ENCODE assay signal across 27 cellular contexts in genomic region chr7:28133872-28134271, GRCh38. TPM values are rescaled to one million over a fixed set of nuclear protein-coding genes. Genes with fewer than 3 reads are reported as not detected.
DNase-seq lines count a peak whose midpoint lies in the region; ATAC-seq and TF ChIP-seq lines count a peak whose summit lies in the region.
"Had no signal": no experiment of that assay in that cellular context is flagged by ENCODE, and none has a peak within 500 bp of the region (broad histone marks: within the 10 kb centered on the region; RNA-seq: fewer than 3 reads in every experiment).

No MANE protein-coding gene starts in this region.

- no peaks in the 10 kb centered on the region for H3K36me3 ChIP-seq in CD4-positive, CD25-positive, alpha-beta regulatory T cell (ENCODE audit: control insufficient read depth, insufficient read depth, low read length)

- no peaks in the 10 kb centered on the region for H3K27me3 Mint-ChIP-seq in CD4-positive, CD25-positive, alpha-beta regulatory T cell
- H3K27me3 Mint-ChIP-seq in activated T-helper 17 cell treated with anti-CD3 and anti-CD28 coated beads, Interleukin-2, amount 50 U/mL, for 72 hours = no peaks in the 10 kb centered on the region
- H3K27me3 Mint-ChIP-seq in natural killer cell (ENCODE audit: low read depth in 2 of 2) = no peaks in the 10 kb centered on the region
- H3K27me3 Mint-ChIP-seq in stimulated activated naive B cell treated with anti-CD40 and anti-IgM and Interleukin-4, amounts not matched to agents 10 μg/mL and 1 μg/mL and 100 μg/mL, for 72 hours = no peaks in the 10 kb centered on the region
- H3K27me3 Mint-ChIP-seq: CD8-positive, alpha-beta memory T cell had no signal

- intact Hi-C loops in natural killer cell (cut with micrococcal nuclease) = no loop called here

- POLR2A ChIA-PET in RWPE1 (lab: Yijun Ruan, JAX; ENCODE audit: low non-redundant PET) = no interaction called here

- peak overlapping the region in 2 of 3 donors; percentile 5 to 22 for H3K27ac Mint-ChIP-seq in CD4-positive, CD25-positive, alpha-beta regulatory T cell
- H3K27ac Mint-ChIP-seq in activated T-helper 17 cell treated with anti-CD3 and anti-CD28 coated beads, Interleukin-2, amount 50 U/mL, for 72 hours = peak overlapping the region; percentile 78
- peak overlapping the region; percentile 57 to 81 for H3K27ac Mint-ChIP-seq in natural killer cell
- H3K27ac Mint-ChIP-seq in stimulated activated naive B cell treated with anti-CD40 and anti-IgM and Interleukin-4, amounts not matched to agents 10 μg/mL and 1 μg/mL and 100 μg/mL, for 72 hours = peak overlapping the region; percentile 20
- H3K27ac Mint-ChIP-seq: CD8-positive, alpha-beta memory T cell had no signal

- no peak for TF ChIP-seq CTCF in natural killer cell (IDR thresholded peaks at IDR 0.05)
- TF ChIP-seq CTCF in RWPE1 (conservative IDR thresholded peaks at IDR 0.05; ENCODE audit: low read depth) = no peak

- peak overlapping the region; percentile 13 for H3K4me3 ChIP-seq in CD4-positive, CD25-positive, alpha-beta regulatory T cell (ENCODE audit: low read depth, low read length)
- H3K4me3 ChIP-seq: GM12878 had no signal

- peaks cover 31 to 47% (median 45%) of the 10 kb centered on the region in 4 donors for H3K4me1 Mint-ChIP-seq in CD4-positive, CD25-positive, alpha-beta regulatory T cell
- peaks cover 30% of the 10 kb centered on the region for H3K4me1 Mint-ChIP-seq in activated T-helper 17 cell treated with anti-CD3 and anti-CD28 coated beads, Interleukin-2, amount 50 U/mL, for 72 hours
- peaks cover 69 to 88% of the 10 kb centered on the region in 2 donors for H3K4me1 Mint-ChIP-seq in natural killer cell
- peaks cover 45 to 49% of the 10 kb centered on the region in 2 donors for H3K4me1 Mint-ChIP-seq in stimulated activated naive B cell treated with anti-CD40 and anti-IgM and Interleukin-4, amounts not matched to agents 10 μg/mL and 1 μg/mL and 100 μg/mL, for 72 hours

- CTCF ChIA-PET in RWPE1 (lab: Yijun Ruan, JAX) = interaction anchor here (0.6 kb wide), 1 partner anchor 503 kb away, joined by 3 read pairs; no protein-coding TSS in a partner anchor

- no peak overlapping the region for H3K27ac ChIP-seq in CD4-positive, CD25-positive, alpha-beta regulatory T cell (ENCODE audit: insufficient read depth, low read length, poor library complexity, severe bottlenecking)
- no peak overlapping the region for H3K27ac ChIP-seq in RWPE1

- no peak for ATAC-seq in CD4-positive, CD25-positive, alpha-beta regulatory T cell (ENCODE audit: low read depth in 2 of 2)
- no peak for ATAC-seq in activated T-helper 17 cell treated with anti-CD3 and anti-CD28 coated beads, Interleukin-2, amount 50 U/mL, for 72 hours (replicated peaks)
- ATAC-seq in natural killer cell (peak; percentile 47 to 78 (median 59)), HG03520 (IDR thresholded peaks at IDR 0.05; ENCODE audit: unreplicated experiment) (no peak)
- ATAC-seq in stimulated activated naive B cell treated with anti-CD40 and anti-IgM and Interleukin-4, amounts not matched to agents 10 μg/mL and 1 μg/mL and 100 μg/mL, for 72 hours (replicated peaks) = no peak
- ATAC-seq: GM12878, HCT116, Panc1 had no signal

- no peaks in the 10 kb centered on the region for H3K27me3 ChIP-seq in CD4-positive, CD25-positive, alpha-beta regulatory T cell (ENCODE audit: control insufficient read depth, insufficient read depth, low read length)

- peaks cover 6% of the 10 kb centered on the region for H3K36me3 Mint-ChIP-seq in CD4-positive, CD25-positive, alpha-beta regulatory T cell
- peaks cover 4% of the 10 kb centered on the region for H3K36me3 Mint-ChIP-seq in activated T-helper 17 cell treated with anti-CD3 and anti-CD28 coated beads, Interleukin-2, amount 50 U/mL, for 72 hours (ENCODE audit: low read depth)
- H3K36me3 Mint-ChIP-seq in natural killer cell = no peaks in the 10 kb centered on the region
- peaks cover 9 to 18% of the 10 kb centered on the region in 2 donors for H3K36me3 Mint-ChIP-seq in stimulated activated naive B cell treated with anti-CD40 and anti-IgM and Interleukin-4, amounts not matched to agents 10 μg/mL and 1 μg/mL and 100 μg/mL, for 72 hours

- H3K9me3 ChIP-seq in CD4-positive, CD25-positive, alpha-beta regulatory T cell (ENCODE audit: control insufficient read depth in 2 of 2, low read length in 2 of 2) = no peaks in the 10 kb centered on the region
- H3K9me3 ChIP-seq: SK-N-SH had no signal

- peaks cover 51% of the 10 kb centered on the region for H3K4me1 ChIP-seq in CD4-positive, CD25-positive, alpha-beta regulatory T cell (ENCODE audit: control insufficient read depth, insufficient read depth, low read length, poor library complexity, severe bottlenecking)

- no peaks in the 10 kb centered on the region for H3K9me3 Mint-ChIP-seq in CD4-positive, CD25-positive, alpha-beta regulatory T cell
- H3K9me3 Mint-ChIP-seq in activated T-helper 17 cell treated with anti-CD3 and anti-CD28 coated beads, Interleukin-2, amount 50 U/mL, for 72 hours = no peaks in the 10 kb centered on the region
- no peaks in the 10 kb centered on the region for H3K9me3 Mint-ChIP-seq in natural killer cell
- no peaks in the 10 kb centered on the region for H3K9me3 Mint-ChIP-seq in stimulated activated naive B cell treated with anti-CD40 and anti-IgM and Interleukin-4, amounts not matched to agents 10 μg/mL and 1 μg/mL and 100 μg/mL, for 72 hours
- H3K9me3 Mint-ChIP-seq: CD8-positive, alpha-beta memory T cell had no signal

- DNase-seq in CD4-positive, CD25-positive, alpha-beta regulatory T cell = no peak
- no peak for DNase-seq in natural killer cell
- DNase-seq in stimulated activated naive B cell treated with anti-CD40 and anti-IgM and Interleukin-4, amounts not matched to agents 10 μg/mL and 1 μg/mL and 100 μg/mL, for 72 hours = no peak
- DNase-seq in RWPE1 (ENCODE audit: low spot score) = no peak
- no peak for DNase-seq in activated naive CD4-positive, alpha-beta T cell treated with anti-CD3 and anti-CD28 coated beads, Interleukin-2, amount 50 U/mL, for 16 hours
- DNase-seq: C1 segment of cervical spinal cord; CD8-positive, alpha-beta memory T cell; DMS 273 treated with DMSO at 0.1 percent for 48 hours; DMS79; EL; GDM1; Karpas-422; NCI-H1092 treated with DMSO at 0.1 percent for 48 hours; NCI-H1436; NCI-H187; NCI-H2081 treated with DMSO at 0.1 percent for 48 hours; NCI-H2171; NCI-H226; NCI-H510A; NCI-H69; SK-N-SH had no signal

- no peak overlapping the region for H3K4me3 Mint-ChIP-seq in CD4-positive, CD25-positive, alpha-beta regulatory T cell
- no peak overlapping the region for H3K4me3 Mint-ChIP-seq in activated T-helper 17 cell treated with anti-CD3 and anti-CD28 coated beads, Interleukin-2, amount 50 U/mL, for 72 hours
- H3K4me3 Mint-ChIP-seq in natural killer cell = no peak overlapping the region
- no peak overlapping the region for H3K4me3 Mint-ChIP-seq in stimulated activated naive B cell treated with anti-CD40 and anti-IgM and Interleukin-4, amounts not matched to agents 10 μg/mL and 1 μg/mL and 100 μg/mL, for 72 hours
- H3K4me3 Mint-ChIP-seq: CD8-positive, alpha-beta memory T cell had no signal

RNA-seq across cellular contexts. Expression of gene JAZF1, which starts 46.7 kb away (rescaled TPM):
- total RNA-seq in CD4-positive, CD25-positive, alpha-beta regulatory T cell = 30.7 TPM
- polyA plus RNA-seq in CD4-positive, CD25-positive, alpha-beta regulatory T cell = 10 to 100 TPM in 1 of 4 donors, 1 to 10 TPM in 3; 6.4 to 13.3 (median 7.5) TPM
- total RNA-seq in activated T-helper 17 cell treated with anti-CD3 and anti-CD28 coated beads, Interleukin-2, amount 50 U/mL, for 72 hours = 1 to 10 TPM; 5.6 to 5.7 TPM
- 10 to 100 TPM; 82.5 to 89.7 (median 87.6) TPM for total RNA-seq in natural killer cell
- total RNA-seq: HT-29 had no signal

Comparison
In these comparisons a context has a peak if more than half of its experiments do, and no peak if none do; other contexts are left out.
1. ATAC-seq: peak in natural killer cell (3 of 3); none in CD4-positive, CD25-positive, alpha-beta regulatory T cell (0 of 2), activated T-helper 17 cell treated with anti-CD3 and anti-CD28 coated beads, Interleukin-2, amount 50 U/mL, for 72 hours (single experiment), stimulated activated naive B cell treated with anti-CD40 and anti-IgM and Interleukin-4, amounts not matched to agents 10 μg/mL and 1 μg/mL and 100 μg/mL, for 72 hours (0 of 2) and HG03520 (single experiment).
2. H3K27ac Mint-ChIP-seq: peak in every context shown above with its lines; median percentile 78 in activated T-helper 17 cell treated with anti-CD3 and anti-CD28 coated beads, Interleukin-2, amount 50 U/mL, for 72 hours; 69 in natural killer cell; 20 in stimulated activated naive B cell treated with anti-CD40 and anti-IgM and Interleukin-4, amounts not matched to agents 10 μg/mL and 1 μg/mL and 100 μg/mL, for 72 hours; 14 in CD4-positive, CD25-positive, alpha-beta regulatory T cell.